ENCODE assay signal across 2 cellular contexts in genomic region chr6:71236926-71237425, GRCh38.
A peak's percentile ranks its signal among the peaks of the same experiment; 100 is the strongest.
TF ChIP-seq lines count a peak whose summit lies in the region.

No MANE protein-coding gene starts in this region.

TF ChIP-seq in GM23338, 12 proteins besides CTCF, POLR2A, EP300 and RAD21 (continued from another document):
- 0 out of 2 replicates have a peak, but pooled peaks have one; percentile 24 for TF ChIP-seq ZNF462 (CRISPR knock-in tag; IDR thresholded peaks at IDR 0.05)

TF ChIP-seq in WTC11, 78 proteins besides CTCF, POLR2A, EP300 and RAD21 (continued from another document):
- TF ChIP-seq ZNF425 (CRISPR knock-in tag; conservative IDR thresholded peaks at IDR 0.05), result no peak
- TF ChIP-seq FOXP1 (CRISPR knock-in tag; IDR thresholded peaks at IDR 0.05; ENCODE audit: borderline replicate concordance), result no peak
- TF ChIP-seq, protein P1, sequence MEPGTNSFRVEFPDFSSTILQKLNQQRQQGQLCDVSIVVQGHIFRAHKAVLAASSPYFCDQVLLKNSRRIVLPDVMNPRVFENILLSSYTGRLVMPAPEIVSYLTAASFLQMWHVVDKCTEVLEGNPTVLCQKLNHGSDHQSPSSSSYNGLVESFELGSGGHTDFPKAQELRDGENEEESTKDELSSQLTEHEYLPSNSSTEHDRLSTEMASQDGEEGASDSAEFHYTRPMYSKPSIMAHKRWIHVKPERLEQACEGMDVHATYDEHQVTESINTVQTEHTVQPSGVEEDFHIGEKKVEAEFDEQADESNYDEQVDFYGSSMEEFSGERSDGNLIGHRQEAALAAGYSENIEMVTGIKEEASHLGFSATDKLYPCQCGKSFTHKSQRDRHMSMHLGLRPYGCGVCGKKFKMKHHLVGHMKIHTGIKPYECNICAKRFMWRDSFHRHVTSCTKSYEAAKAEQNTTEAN (CRISPR knock-in tag; IDR thresholded peaks at IDR 0.05), result no peak
- no peak for TF ChIP-seq MXD4 (CRISPR knock-in tag; IDR thresholded peaks at IDR 0.05; ENCODE audit: borderline replicate concordance)
- no peak for TF ChIP-seq PRRX2 (CRISPR knock-in tag; IDR thresholded peaks at IDR 0.05)
- TF ChIP-seq IRF1 (CRISPR knock-in tag; IDR thresholded peaks at IDR 0.05), result no peak
- no peak for TF ChIP-seq GRHL2 (CRISPR knock-in tag; IDR thresholded peaks at IDR 0.05; ENCODE audit: insufficient replicate concordance, severe bottlenecking)
- TF ChIP-seq SMAD4 (CRISPR knock-in tag; IDR thresholded peaks at IDR 0.05), result no peak
- TF ChIP-seq CBFB (CRISPR knock-in tag; IDR thresholded peaks at IDR 0.05; ENCODE audit: low read depth), result no peak
- no peak for TF ChIP-seq SOX15 (CRISPR knock-in tag; IDR thresholded peaks at IDR 0.05)
- TF ChIP-seq SP1 (CRISPR knock-in tag; conservative IDR thresholded peaks at IDR 0.05), result no peak
- no peak for TF ChIP-seq EMX1 (CRISPR knock-in tag; IDR thresholded peaks at IDR 0.05)
- TF ChIP-seq NR1H2 (CRISPR knock-in tag; IDR thresholded peaks at IDR 0.05), result no peak
- no peak for TF ChIP-seq NR2C2 (CRISPR knock-in tag; IDR thresholded peaks at IDR 0.05)
- no peak for TF ChIP-seq ZNF281 (CRISPR knock-in tag; IDR thresholded peaks at IDR 0.05)
